8 cellular contexts compared by ENCODE assay signal in the genomic region with DNA sequence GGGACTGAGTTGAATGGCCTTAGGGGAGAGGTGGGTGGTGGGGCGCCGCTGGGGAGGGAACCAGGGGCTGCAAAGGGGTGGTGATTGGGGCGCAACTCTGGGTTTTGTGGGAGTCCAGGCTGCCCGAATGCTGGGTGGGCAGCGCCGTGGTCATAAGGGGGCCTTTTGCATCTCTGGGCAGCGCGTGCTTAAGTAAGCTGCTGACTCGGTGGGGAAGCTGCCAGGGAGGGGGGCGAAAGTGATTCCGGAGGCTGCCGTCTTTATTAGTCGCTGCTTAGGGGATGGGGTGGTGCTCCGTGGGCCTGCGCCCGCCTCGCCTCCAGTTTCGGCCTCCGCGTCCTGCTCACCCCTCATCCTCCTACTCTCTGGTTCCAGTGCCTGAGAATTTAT. TPM values are rescaled to one million over a fixed set of nuclear protein-coding genes. Genes with fewer than 3 reads are reported as not detected.
DNase-seq lines count a peak whose midpoint lies in the region; ATAC-seq, FAIRE-seq and TF ChIP-seq lines count a peak whose summit lies in the region.

No MANE protein-coding gene starts in this region.

- no peak for TF ChIP-seq EP300 in GM12878 (IDR thresholded peaks at IDR 0.05; ENCODE audit: borderline replicate concordance in 1 of 2, control insufficient read depth in 1 of 2, low read depth in 2 of 2, low read length in 2 of 2)

- H2AFZ ChIP-seq in PC-9 (peak overlapping the region; percentile 95), GM12878 (ENCODE audit: control insufficient read depth, low read depth, low read length) (peak overlapping the region; percentile 95)

- peaks cover 8% of the 10 kb centered on the region for H3K4me1 Mint-ChIP-seq in Calu3 (ENCODE audit: low read depth, unreplicated experiment)

- H3K4me3 ChIP-seq in PC-9 (peak overlapping the region; percentile 82), GM12878 (peak overlapping the region; percentile 98), iPS-15b (ENCODE audit: low read depth, low read length) (peak overlapping the region; percentile 67), skeletal muscle tissue (ENCODE audit: low read length in 3 of 3) (peak overlapping the region; percentile 79 to 89 (median 83))

- no peaks in the 10 kb centered on the region for H4K20me1 ChIP-seq in PC-9 (ENCODE audit: insufficient read depth)
- H4K20me1 ChIP-seq in GM12878 (ENCODE audit: control insufficient read depth, insufficient read depth): no peaks in the 10 kb centered on the region

- no peak for TF ChIP-seq RAD21 in GM12878 (IDR thresholded peaks at IDR 0.05; ENCODE audit: insufficient read depth, low read depth, low read length)

- no peak for FAIRE-seq in GM12878 (lab: Jason Lieb, UNC)

- H3K36me3 ChIP-seq in PC-9 (ENCODE audit: low read depth): no peaks in the 10 kb centered on the region
- no peaks in the 10 kb centered on the region for H3K36me3 ChIP-seq in GM12878 (ENCODE audit: control insufficient read depth in 2 of 2, insufficient read depth in 2 of 2, low read length in 1 of 2)
- H3K36me3 ChIP-seq in iPS-15b (ENCODE audit: control insufficient read depth, insufficient read depth, low read length): peaks cover 2% of the 10 kb centered on the region
- H3K36me3 ChIP-seq in skeletal muscle tissue (ENCODE audit: control insufficient read depth in 3 of 3, insufficient read depth in 3 of 3, low read length in 3 of 3): peaks cover 8 to 9% (median 8%) of the 10 kb centered on the region in 3 donors

- peaks cover 36% of the 10 kb centered on the region; the same call in 1 of the 2 replicates for H3F3A ChIP-seq in PC-9 (ENCODE audit: insufficient read depth, low read depth)

- SMC1A ChIA-PET in GM12878 (lab: Charles Lee; ENCODE audit: uncharacterized antibody, unreplicated experiment): interaction anchor here (0.6 to 2.6 kb wide), 4 partner anchors 10 to 552 kb away, joined by 3 to 11 read pairs (median 4); no protein-coding TSS in a partner anchor

- ATAC-seq in HG02870 (IDR thresholded peaks at IDR 0.05; ENCODE audit: unreplicated experiment) (peak; percentile 3), GM12878 (peak; percentile 33), GM21526 (IDR thresholded peaks at IDR 0.05; ENCODE audit: low FRiP score, unreplicated experiment) (no peak)

- no peaks in the 10 kb centered on the region for H3K9me3 Mint-ChIP-seq in Calu3 (ENCODE audit: low read depth, unreplicated experiment)

- no peak for TF ChIP-seq CTCF in Calu3 (IDR thresholded peaks at IDR 0.05; ENCODE audit: unreplicated experiment)
- no peak for TF ChIP-seq CTCF in PC-9 (conservative IDR thresholded peaks at IDR 0.05)
- no peak for TF ChIP-seq CTCF in GM12878 (IDR thresholded peaks at IDR 0.05 in 2 of 3, conservative IDR thresholded peaks at IDR 0.05 in 1 of 3; ENCODE audit: control insufficient read depth in 2 of 3, extremely low read depth in 1 of 3, insufficient read depth in 1 of 3, low read depth in 3 of 3, low read length in 3 of 3)

- RAD21 ChIA-PET in GM12878 (lab: Charles Lee; ENCODE audit: unreplicated experiment): interaction anchor here (0.7 to 2.2 kb wide), 3 partner anchors 13 to 73 kb away, joined by 3 to 7 read pairs (median 3); no protein-coding TSS in a partner anchor

- H3K27ac Mint-ChIP-seq in Calu3 (ENCODE audit: unreplicated experiment): peak overlapping the region; percentile 42

- intact Hi-C loops in Calu3 (cut with micrococcal nuclease; ENCODE audit: unreplicated experiment): no loop called here
- intact Hi-C loops in PC-9 (cut with micrococcal nuclease; ENCODE audit: unreplicated experiment): loop anchor here (2.0 to 5.0 kb wide), 3 partner anchors 59 to 739 kb away; a partner anchor contains a TSS
- intact Hi-C loops in GM12878 (cut with micrococcal nuclease; ENCODE audit: unreplicated experiment): loop anchor here (2.0 kb wide), 1 partner anchor 31 kb away; a partner anchor contains a TSS
- intact Hi-C loops in posterior vena cava (cut with DNase I): no loop called here

- POLR2A ChIA-PET in PC-9 (lab: Charles Lee; ENCODE audit: unreplicated experiment) (interaction anchor here (0.6 to 1.3 kb wide), 4 partner anchors 31 to 395 kb away, joined by 3 to 4 read pairs (median 4); a partner anchor contains a TSS), GM12878 (lab: Charles Lee) (interaction anchor here (0.5 to 1.9 kb wide), 6 partner anchors 14 to 1017 kb away, joined by 3 to 7 read pairs (median 4); no protein-coding TSS in a partner anchor)

- peak overlapping the region; percentile 79 for H3K4me3 Mint-ChIP-seq in Calu3 (ENCODE audit: low read depth, unreplicated experiment)

- no peaks in the 10 kb centered on the region for H3K9me2 ChIP-seq in PC-9 (ENCODE audit: insufficient read depth)

- H3K79me2 ChIP-seq in PC-9 (ENCODE audit: low read depth) (peaks cover 49% of the 10 kb centered on the region), GM12878 (ENCODE audit: control insufficient read depth, insufficient read depth, low read length) (peaks cover 25% of the 10 kb centered on the region)

- BruUV-seq in Calu3 (replicated peaks; lab: Mats Ljungman, UMichigan): no TSS peak
- no TSS peak for BruUV-seq in PC-9 (replicated peaks; lab: Mats Ljungman, UMichigan)
- no TSS peak for BruUV-seq in GM12878 (replicated peaks; lab: Mats Ljungman, UMichigan)

- H3K36me3 Mint-ChIP-seq in Calu3 (ENCODE audit: insufficient read depth, unreplicated experiment): peaks cover 17% of the 10 kb centered on the region

- CTCF ChIA-PET in Calu3 (lab: Charles Lee): interaction anchor here (1.5 kb wide), 1 partner anchor 513 kb away, joined by 3 read pairs; no protein-coding TSS in a partner anchor
- CTCF ChIA-PET in PC-9 (lab: Charles Lee): no interaction called here
- CTCF ChIA-PET in GM12878 (lab: Yijun Ruan, JAX): interaction anchor here (1.4 to 4.4 kb wide), 4 partner anchors 11 to 30 kb away, joined by 5 to 32 read pairs (median 14); no protein-coding TSS in a partner anchor

- no peaks in the 10 kb centered on the region for H3K9me3 ChIP-seq in PC-9 (ENCODE audit: insufficient read depth, low read depth)
- H3K9me3 ChIP-seq in GM12878 (replicated peaks; ENCODE audit: control insufficient read depth, insufficient read depth, low read length): no peaks in the 10 kb centered on the region; the same call in 2 of the 3 replicates
- H3K9me3 ChIP-seq in iPS-15b (ENCODE audit: control insufficient read depth, insufficient read depth, low read length): no peaks in the 10 kb centered on the region
- no peaks in the 10 kb centered on the region for H3K9me3 ChIP-seq in skeletal muscle tissue (ENCODE audit: control insufficient read depth in 3 of 3, low read length in 3 of 3)

- H3K9ac ChIP-seq in GM12878 (ENCODE audit: control insufficient read depth, insufficient read depth, low read length) (peak overlapping the region; percentile 85), iPS-15b (ENCODE audit: low read depth, low read length) (peak overlapping the region; percentile 95), skeletal muscle tissue (ENCODE audit: low read depth in 1 of 3, low read length in 3 of 3) (peak overlapping the region; percentile 73 to 85 (median 84))

- H3K4me1 ChIP-seq in PC-9 (replicated peaks; ENCODE audit: insufficient read depth): peaks cover 21% of the 10 kb centered on the region; the same call in 1 of the 2 replicates
- peaks cover 7% of the 10 kb centered on the region for H3K4me1 ChIP-seq in GM12878 (ENCODE audit: control insufficient read depth, insufficient read depth, low read length)
- no peaks in the 10 kb centered on the region for H3K4me1 ChIP-seq in iPS-15b (ENCODE audit: control insufficient read depth, insufficient read depth, low read length)
- H3K4me1 ChIP-seq in skeletal muscle tissue (ENCODE audit: control insufficient read depth in 3 of 3, insufficient read depth in 3 of 3, low read length in 3 of 3): peaks cover 34 to 57% (median 40%) of the 10 kb centered on the region in 3 donors

- H3K27me3 Mint-ChIP-seq in Calu3 (ENCODE audit: unreplicated experiment): peaks cover 9% of the 10 kb centered on the region

- peak overlapping the region; percentile 74 for H3K27ac ChIP-seq in PC-9
- peak overlapping the region; percentile 92 for H3K27ac ChIP-seq in GM12878 (ENCODE audit: control insufficient read depth, insufficient read depth)
- H3K27ac ChIP-seq in skeletal muscle tissue (ENCODE audit: low read depth, low read length): peak overlapping the region; percentile 95

- H3K4me2 ChIP-seq in PC-9: peak overlapping the region; percentile 95
- peak overlapping the region; percentile 46 for H3K4me2 ChIP-seq in GM12878 (ENCODE audit: control insufficient read depth, insufficient read depth)

- TF ChIP-seq POLR2A in GM12878 (IDR thresholded peaks at IDR 0.05; ENCODE audit: low read depth, low read length): no peak

- in situ Hi-C loops in GM12878 (cut with MboI): no loop called here

- DNase-seq in Calu3 (peak; percentile 12), PC-9 (peak in 1 of 2 experiments; percentile 41), GM12878 (ENCODE audit: low read depth, low spot score) (no peak), posterior vena cava (ENCODE audit: low spot score) (no peak)

- no peaks in the 10 kb centered on the region for H3K27me3 ChIP-seq in PC-9 (ENCODE audit: insufficient read depth, low read depth)
- H3K27me3 ChIP-seq in GM12878 (replicated peaks in 1 of 2; ENCODE audit: control insufficient read depth in 2 of 2, insufficient read depth in 2 of 2, low read length in 1 of 2): no peaks in the 10 kb centered on the region; a peak in 1 of 4 replicates
- H3K27me3 ChIP-seq in iPS-15b (ENCODE audit: control insufficient read depth, insufficient read depth, low read length): peaks cover 15% of the 10 kb centered on the region
- no peaks in the 10 kb centered on the region for H3K27me3 ChIP-seq in skeletal muscle tissue (ENCODE audit: control insufficient read depth in 3 of 3, insufficient read depth in 3 of 3, low read length in 3 of 3)

- 1% methylated on average over 18 of the region's 20 CpGs for WGBS in GM12878 (ENCODE audit: insufficient coverage, insufficient replicate concordance, low lambda C conversion rate, missing lambda C conversion rate)

RNA-seq across cellular contexts. Expression of a gene that starts 0.5 kb away (rescaled TPM):
- 76.2 and 83.3 TPM in 2 replicates for total RNA-seq in Calu3 (2022)
- 182 and 197 TPM in 2 replicates for total RNA-seq in PC-9 (2021)
- total RNA-seq in GM12878 (2013; cell fraction: nucleolus; rRNA removed): 38.9 and 47.5 TPM in 2 replicates
- 86.2 and 91.7 TPM in 2 replicates for total RNA-seq in GM12878 (2014; rRNA removed)
- total RNA-seq in GM12878 (2014; rRNA removed; fragmentation: Illumina TruSeq; extraction: Trizol): 42.9 and 45.6 TPM in 2 replicates
- 91.3 and 100 TPM in 2 replicates for total RNA-seq in GM12878 (2021)
- polyA plus RNA-seq in GM12878 (2011; ENCODE audit: low read depth): 22.8 TPM
- polyA plus RNA-seq in GM12878 (2011; rRNA removed): 90.9 and 111 TPM in 2 replicates
- 132 and 151 TPM in 2 replicates for polyA plus RNA-seq in GM12878 (2011; cell fraction: cytosol; rRNA removed)
- 121 and 122 TPM in 2 replicates for polyA plus RNA-seq in GM12878 (2011; cell fraction: nucleus; rRNA removed)
- polyA plus RNA-seq in GM12878 (2012): 35.0 and 40.3 TPM in 2 replicates
- 56.2 and 61.6 TPM in 2 replicates for polyA plus RNA-seq in GM12878 (2014; fragmentation: Illumina TruSeq; extraction: Trizol)
- 1 to 10 TPM; 1.6 to 3.2 TPM for polyA plus RNA-seq in GM12878 (2014; fragmentation: Nextera tagmentation; extraction: Ambion mirVana)
- polyA plus RNA-seq in GM12878 (2014; rRNA removed): 69.6 and 81.5 TPM in 2 replicates
- polyA plus RNA-seq in GM12878 (2016; fragmentation: Nextera tagmentation; extraction: Ambion mirVana): 10 to 100 TPM; 48.3 to 54.0 TPM
- 86.4 and 110 TPM in 2 replicates for polyA minus RNA-seq in GM12878 (2011; rRNA and poly(A)+ RNA removed)
- polyA minus RNA-seq in GM12878 (2011; cell fraction: cytosol; rRNA and poly(A)+ RNA removed): 42.0 and 43.0 TPM in 2 replicates
- 38.0 and 50.2 TPM in 2 replicates for polyA minus RNA-seq in GM12878 (2011; cell fraction: nucleus; rRNA and poly(A)+ RNA removed)
- total RNA-seq in skeletal muscle tissue: 66.8 TPM
- 100 to 1,000 TPM in 1 of 2 donors, 10 to 100 TPM in 1; 82.4 to 100 TPM for total RNA-seq in posterior vena cava

RNA-seq across cellular contexts. Expression of a gene that starts 1.2 kb away (rescaled TPM):
- total RNA-seq in Calu3 (2022) (7.1 and 9.2 TPM in 2 replicates), PC-9 (2021) (40.3 and 60.0 TPM in 2 replicates), GM12878 (2014; rRNA removed) (2.0 TPM in 2 replicates), GM12878 (2014; rRNA removed; fragmentation: Illumina TruSeq; extraction: Trizol) (0.60 and 0.89 TPM in 2 replicates), GM12878 (2021) (2.9 and 3.4 TPM in 2 replicates), skeletal muscle tissue (27.1 TPM), posterior vena cava (10 to 100 TPM; 53.8 to 59.5 TPM)
- total RNA-seq in GM12878 (2013; cell fraction: nucleolus; rRNA removed): 0.59 and 1.1 TPM in 2 replicates
- polyA plus RNA-seq in GM12878 (2011; ENCODE audit: low read depth): 0.85 TPM
- polyA plus RNA-seq in GM12878 (2011; rRNA removed) (0.32 and 0.61 TPM in 2 replicates), GM12878 (2014; fragmentation: Illumina TruSeq; extraction: Trizol) (0.79 and 1.5 TPM in 2 replicates), GM12878 (2014; fragmentation: Nextera tagmentation; extraction: Ambion mirVana) (under 1 TPM; 0.10 to 0.47 TPM), GM12878 (2014; rRNA removed) (2.0 and 2.7 TPM in 2 replicates), GM12878 (2016; fragmentation: Nextera tagmentation; extraction: Ambion mirVana) (1 to 10 TPM; 3.2 to 3.4 TPM)
- polyA plus RNA-seq in GM12878 (2011; cell fraction: cytosol; rRNA removed): 1.1 and 1.6 TPM in 2 replicates
- 2.0 TPM in 2 replicates for polyA plus RNA-seq in GM12878 (2011; cell fraction: nucleus; rRNA removed)
- polyA plus RNA-seq in GM12878 (2012): 2.0 and 3.2 TPM in 2 replicates
- 1.0 and 1.5 TPM in 2 replicates for polyA minus RNA-seq in GM12878 (2011; rRNA and poly(A)+ RNA removed)
- 0.52 and 3.1 TPM in 2 replicates for polyA minus RNA-seq in GM12878 (2011; cell fraction: cytosol; rRNA and poly(A)+ RNA removed)
- polyA minus RNA-seq in GM12878 (2011; cell fraction: nucleus; rRNA and poly(A)+ RNA removed): 0.48 and 1.1 TPM in 2 replicates

RNA-seq across cellular contexts. Expression of a gene that starts 30.8 kb away (rescaled TPM):
- 14.4 and 16.1 TPM in 2 replicates for total RNA-seq in Calu3 (2022)
- total RNA-seq in PC-9 (2021): 21.5 and 24.4 TPM in 2 replicates
- 6.4 and 8.2 TPM in 2 replicates for total RNA-seq in GM12878 (2013; cell fraction: nucleolus; rRNA removed)
- total RNA-seq in GM12878 (2014; rRNA removed): 12.6 and 13.0 TPM in 2 replicates
- 8.6 and 10.0 TPM in 2 replicates for total RNA-seq in GM12878 (2014; rRNA removed; fragmentation: Illumina TruSeq; extraction: Trizol)
- total RNA-seq in GM12878 (2021): 15.2 TPM in 2 replicates
- polyA plus RNA-seq in GM12878 (2011; ENCODE audit: low read depth): 3.9 TPM
- 8.0 and 13.2 TPM in 2 replicates for polyA plus RNA-seq in GM12878 (2011; rRNA removed)
- polyA plus RNA-seq in GM12878 (2011; cell fraction: cytosol; rRNA removed): 17.8 and 22.8 TPM in 2 replicates
- polyA plus RNA-seq in GM12878 (2011; cell fraction: nucleus; rRNA removed): 22.8 and 28.4 TPM in 2 replicates
- 5.7 and 6.6 TPM in 2 replicates for polyA plus RNA-seq in GM12878 (2012)
- polyA plus RNA-seq in GM12878 (2014; fragmentation: Illumina TruSeq; extraction: Trizol): 6.6 and 13.6 TPM in 2 replicates
- polyA plus RNA-seq in GM12878 (2014; fragmentation: Nextera tagmentation; extraction: Ambion mirVana): 1 to 10 TPM in 1 of 2 experiments, under 1 TPM in 1; 0.76 to 3.5 TPM
- polyA plus RNA-seq in GM12878 (2014; rRNA removed): 17.4 and 19.9 TPM in 2 replicates
- 10 to 100 TPM; 18.9 to 19.2 TPM for polyA plus RNA-seq in GM12878 (2016; fragmentation: Nextera tagmentation; extraction: Ambion mirVana)
- 9.2 and 14.9 TPM in 2 replicates for polyA minus RNA-seq in GM12878 (2011; rRNA and poly(A)+ RNA removed)
- polyA minus RNA-seq in GM12878 (2011; cell fraction: cytosol; rRNA and poly(A)+ RNA removed): 5.1 and 5.5 TPM in 2 replicates
- 4.4 and 7.9 TPM in 2 replicates for polyA minus RNA-seq in GM12878 (2011; cell fraction: nucleus; rRNA and poly(A)+ RNA removed)
- 5.2 TPM for total RNA-seq in skeletal muscle tissue
- total RNA-seq in posterior vena cava: 1 to 10 TPM; 4.4 to 5.7 TPM

Comparison
In these comparisons a context has a peak if more than half of its experiments do, and no peak if none do; other contexts are left out.
1. intact Hi-C loops: an anchor here in PC-9 (2.0 to 5.0 kb wide) and GM12878 (2.0 kb wide); none called in Calu3 and posterior vena cava.